ENCODE assay signal across 13 cellular contexts in genomic region chr20:61959301-61959700, GRCh38.
DNase-seq lines count a peak whose midpoint lies in the region; ATAC-seq and TF ChIP-seq lines count a peak whose summit lies in the region.
"Had no signal": no experiment of that assay in that cellular context is flagged by ENCODE, and none has a peak within 500 bp of the region (broad histone marks: within the 10 kb centered on the region; RNA-seq: fewer than 3 reads in every experiment).

No MANE protein-coding gene starts in this region.

- no peak for TF ChIP-seq CTCF in right atrium auricular region (IDR thresholded peaks at IDR 0.05)
- TF ChIP-seq CTCF in RWPE2 (IDR thresholded peaks at IDR 0.05; ENCODE audit: poor library complexity, severe bottlenecking): no peak
- no peak for TF ChIP-seq CTCF in type B pancreatic cell (conservative IDR thresholded peaks at IDR 0.05)

- intact Hi-C loops in Right ventricle myocardium inferior (cut with DNase I): no loop called here

- no peaks in the 10 kb centered on the region for H3K9me3 ChIP-seq in right atrium auricular region
- no peaks in the 10 kb centered on the region for H3K9me3 ChIP-seq in RWPE2 (ENCODE audit: severe bottlenecking)
- H3K9me3 ChIP-seq: left lung had no signal

- no peak overlapping the region for H3K27ac Mint-ChIP-seq in type B pancreatic cell
- H3K27ac Mint-ChIP-seq: natural killer cell treated with Interleukin-12 subunit alpha and Interleukin-12 subunit beta and Interleukin-15 and Interleukin-18, amount 100 ng/mL, for 72 hours had no signal

- no peak overlapping the region for H3K27ac ChIP-seq in right atrium auricular region
- H3K27ac ChIP-seq in RWPE2 (ENCODE audit: poor library complexity, severe bottlenecking): no peak overlapping the region
- H3K27ac ChIP-seq: left lung had no signal

- no peak overlapping the region for H3K4me3 ChIP-seq in right atrium auricular region
- H3K4me3 ChIP-seq in RWPE2 (ENCODE audit: severe bottlenecking): no peak overlapping the region
- H3K4me3 ChIP-seq: left lung had no signal

- H3K4me1 Mint-ChIP-seq in type B pancreatic cell (ENCODE audit: unreplicated experiment): peaks cover 4% of the 10 kb centered on the region

- H3K36me3 ChIP-seq in right atrium auricular region (no peaks in the 10 kb centered on the region), RWPE2 (ENCODE audit: low read depth) (no peaks in the 10 kb centered on the region)
- H3K36me3 ChIP-seq: left lung had no signal

- H3K36me3 Mint-ChIP-seq in type B pancreatic cell: no peaks in the 10 kb centered on the region
- H3K36me3 Mint-ChIP-seq: natural killer cell treated with Interleukin-12 subunit alpha and Interleukin-12 subunit beta and Interleukin-15 and Interleukin-18, amount 100 ng/mL, for 72 hours had no signal

- H3K4me1 ChIP-seq in right atrium auricular region (no peaks in the 10 kb centered on the region), RWPE2 (ENCODE audit: insufficient read depth, poor library complexity, severe bottlenecking) (no peaks in the 10 kb centered on the region)
- H3K4me1 ChIP-seq: left lung had no signal

- no peak overlapping the region for H3K4me3 Mint-ChIP-seq in type B pancreatic cell
- H3K4me3 Mint-ChIP-seq: natural killer cell treated with Interleukin-12 subunit alpha and Interleukin-12 subunit beta and Interleukin-15 and Interleukin-18, amount 100 ng/mL, for 72 hours had no signal

- H3K9me3 Mint-ChIP-seq in type B pancreatic cell: no peaks in the 10 kb centered on the region
- H3K9me3 Mint-ChIP-seq: natural killer cell treated with Interleukin-12 subunit alpha and Interleukin-12 subunit beta and Interleukin-15 and Interleukin-18, amount 100 ng/mL, for 72 hours had no signal

- ATAC-seq in Right ventricle myocardium inferior (no peak), RWPE2 (ENCODE audit: low read depth) (peak; percentile 71), GM19452 (IDR thresholded peaks at IDR 0.05; ENCODE audit: unreplicated experiment) (no peak)
- ATAC-seq: left lung; natural killer cell treated with Interleukin-12 subunit alpha and Interleukin-12 subunit beta and Interleukin-15 and Interleukin-18, amount 100 ng/mL, for 72 hours had no signal

- H3K27me3 Mint-ChIP-seq in type B pancreatic cell: peaks cover 10% of the 10 kb centered on the region

- H3K27me3 ChIP-seq in right atrium auricular region: no peaks in the 10 kb centered on the region
- peaks cover 48% of the 10 kb centered on the region for H3K27me3 ChIP-seq in RWPE2 (ENCODE audit: insufficient read depth, poor library complexity, severe bottlenecking)

- DNase-seq in Right ventricle myocardium inferior (ENCODE audit: missing footprints): peak; percentile 8
- DNase-seq in right atrium auricular region (ENCODE audit: low spot score): no peak
- peak; percentile 84 for DNase-seq in RWPE2 (ENCODE audit: low spot score)
- DNase-seq in iPS-NIHi7 (ENCODE audit: extremely low spot score): peak; percentile 86
- peak; percentile 25 for DNase-seq in type B pancreatic cell (ENCODE audit: extremely low spot score, unreplicated experiment)
- no peak for DNase-seq in COR-L47 (lab: John Stamatoyannopoulos, UW)
- no peak for DNase-seq in AG08395 (ENCODE audit: low spot score)
- DNase-seq: Calu3, cerebellar nuclear complex, NCI-H1048 had no signal

Comparison
In these comparisons a context has a peak if more than half of its experiments do, and no peak if none do; other contexts are left out.
1. DNase-seq: peak in Right ventricle myocardium inferior (single experiment), RWPE2 (single experiment), iPS-NIHi7 (single experiment) and type B pancreatic cell (single experiment); none in right atrium auricular region (single experiment), COR-L47 (single experiment) and AG08395 (single experiment).